In the genomic region with DNA sequence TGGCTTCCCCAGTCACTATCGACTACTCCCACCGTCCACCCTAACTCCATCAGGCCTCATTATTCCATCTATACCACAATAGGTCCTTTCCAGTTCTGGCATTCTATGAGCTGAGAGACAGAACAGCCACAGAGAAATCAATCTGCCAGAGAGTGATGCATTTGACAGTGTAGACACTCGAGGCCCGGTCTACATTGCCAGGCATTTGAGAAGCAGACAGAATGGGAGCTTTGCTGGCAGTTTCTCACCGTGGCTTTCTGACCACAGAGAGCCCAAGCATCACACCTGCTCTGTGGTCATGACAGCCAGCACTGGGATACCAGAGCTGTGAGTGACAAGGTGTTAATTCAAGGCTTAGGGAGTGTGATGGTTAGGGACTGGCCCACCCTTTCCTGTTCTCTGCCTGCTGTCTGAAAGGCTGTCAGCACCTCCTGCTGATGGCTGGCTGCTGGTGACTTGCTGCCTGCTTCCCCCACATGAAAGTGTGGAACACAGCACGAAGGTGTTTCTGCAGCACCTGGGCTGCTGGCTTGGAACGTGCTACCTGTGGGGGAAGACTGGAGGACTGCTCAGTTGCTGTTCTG, we compare ENCODE assay signal across 11 cellular contexts.
DNase-seq lines count a peak whose midpoint lies in the region; ATAC-seq, FAIRE-seq and TF ChIP-seq lines count a peak whose summit lies in the region.
"Had no signal": no experiment of that assay in that cellular context is flagged by ENCODE, and none has a peak within 500 bp of the region (broad histone marks: within the 10 kb centered on the region; RNA-seq: fewer than 3 reads in every experiment).

No MANE protein-coding gene starts in this region.

- no peak for TF ChIP-seq POLR2A in stomach (IDR thresholded peaks at IDR 0.05)

- FAIRE-seq in GM18507 (lab: Jason Lieb, UNC): peak; percentile 21
- FAIRE-seq in D721Med (lab: Jason Lieb, UNC): no peak
- FAIRE-seq: colon had no signal

- no peaks in the 10 kb centered on the region for H3K27me3 Mint-ChIP-seq in GM23338 (ENCODE audit: insufficient read depth, low read depth, poor library complexity)

- H4K20me1 ChIP-seq in GM23338 (replicated peaks; ENCODE audit: insufficient read depth): no peaks in the 10 kb centered on the region
- H4K20me1 ChIP-seq in MM.1S (ENCODE audit: insufficient read depth, low read length): no peaks in the 10 kb centered on the region

- H3F3A ChIP-seq in GM23338 (replicated peaks; ENCODE audit: low read depth): no peaks in the 10 kb centered on the region
- 0 out of 2 replicates have a peak, but pooled peaks cover 7% of the 10 kb centered on the region for H3F3A ChIP-seq in MM.1S (ENCODE audit: insufficient read depth, low read length)

- no peak for TF ChIP-seq EP300 in stomach (IDR thresholded peaks at IDR 0.05)

- H3K9me3 Mint-ChIP-seq in GM23338: no peaks in the 10 kb centered on the region

- no peak overlapping the region for H3K27ac Mint-ChIP-seq in GM23338

- H3K9me3 ChIP-seq in MM.1S (replicated peaks; ENCODE audit: insufficient read depth, low read length) (no peaks in the 10 kb centered on the region), stomach (no peaks in the 10 kb centered on the region)
- H3K9me3 ChIP-seq: MG63, right atrium auricular region had no signal

- no peak overlapping the region for H3K4me3 ChIP-seq in GM23338
- no peak overlapping the region for H3K4me3 ChIP-seq in MM.1S (ENCODE audit: low read length)
- no peak overlapping the region for H3K4me3 ChIP-seq in stomach
- H3K4me3 ChIP-seq: MG63, right atrium auricular region had no signal

- no peak overlapping the region for H3K4me3 Mint-ChIP-seq in GM23338

- H2AFZ ChIP-seq in GM23338 (no peak overlapping the region), MM.1S (ENCODE audit: low read length) (no peak overlapping the region)

- peak; percentile 91 for ATAC-seq in GM23338
- ATAC-seq in HG02885 (IDR thresholded peaks at IDR 0.05; ENCODE audit: poor library complexity, unreplicated experiment): no peak

- peak; percentile 34 to 80 for TF ChIP-seq CTCF in GM23338 (conservative IDR thresholded peaks at IDR 0.05; ENCODE audit: low read depth in 2 of 2)
- TF ChIP-seq CTCF in MM.1S (IDR thresholded peaks at IDR 0.05; ENCODE audit: low read length): peak; percentile 87
- TF ChIP-seq CTCF in stomach (IDR thresholded peaks at IDR 0.05): no peak
- TF ChIP-seq CTCF in D721Med (IDR thresholded peaks at IDR 0.05; ENCODE audit: insufficient read depth, missing control alignments): no peak

- H3K36me3 ChIP-seq in GM23338 (ENCODE audit: insufficient read depth): no peaks in the 10 kb centered on the region
- H3K36me3 ChIP-seq in MM.1S (replicated peaks; ENCODE audit: insufficient read depth, low read length): no peaks in the 10 kb centered on the region
- no peaks in the 10 kb centered on the region for H3K36me3 ChIP-seq in stomach
- H3K36me3 ChIP-seq: MG63, right atrium auricular region had no signal

- H3K27me3 ChIP-seq in GM23338 (ENCODE audit: insufficient read depth) (no peaks in the 10 kb centered on the region), MM.1S (replicated peaks; ENCODE audit: insufficient read depth, low read length) (no peaks in the 10 kb centered on the region), stomach (peaks cover 0 to 31% (median 0%) of the 10 kb centered on the region in 3 donors)
- H3K27me3 ChIP-seq: MG63, right atrium auricular region had no signal

- no peaks in the 10 kb centered on the region; the same call in 2 of the 3 replicates for H3K36me3 Mint-ChIP-seq in GM23338 (ENCODE audit: low read depth)

- no peak overlapping the region for H3K9ac ChIP-seq in MM.1S (ENCODE audit: low read length)

- H3K4me1 ChIP-seq in GM23338 (ENCODE audit: insufficient read depth) (no peaks in the 10 kb centered on the region), MM.1S (ENCODE audit: low read length) (peaks cover 12% of the 10 kb centered on the region), stomach (no peaks in the 10 kb centered on the region)
- H3K4me1 ChIP-seq: right atrium auricular region had no signal

- DNase-seq in GM18507 (ENCODE audit: extremely low spot score, insufficient read length, low read depth): peak; percentile 9
- DNase-seq in GM23338 (ENCODE audit: low spot score): peak; percentile 58
- peak; percentile 96 for DNase-seq in MM.1S
- DNase-seq in iPS DF 4.7 (ENCODE audit: extremely low read depth, low spot score): peak; percentile 11
- DNase-seq in stomach: no peak
- DNase-seq in D721Med (ENCODE audit: insufficient read length, low spot score): no peak
- no peak for DNase-seq in cortex of kidney (lab: John Stamatoyannopoulos, UW)
- DNase-seq: MG63 had no signal

- H3K27ac ChIP-seq in GM23338 (ENCODE audit: low read depth) (no peak overlapping the region), MM.1S (ENCODE audit: low read length) (peak overlapping the region; percentile 35; the same call in 1 of the 2 replicates), stomach (no peak overlapping the region)
- H3K27ac ChIP-seq: right atrium auricular region had no signal

- intact Hi-C loops in stomach (cut with DNase I; ENCODE audit: low total_unique reads): no loop called here

- H3K9me2 ChIP-seq in GM23338 (ENCODE audit: insufficient read depth): no peaks in the 10 kb centered on the region
- no peaks in the 10 kb centered on the region for H3K9me2 ChIP-seq in MM.1S (replicated peaks; ENCODE audit: insufficient read depth, low read length)

- H3K79me2 ChIP-seq in GM23338 (replicated peaks; ENCODE audit: insufficient read depth) (no peaks in the 10 kb centered on the region), MM.1S (ENCODE audit: low read length) (no peaks in the 10 kb centered on the region)

- 57 to 71% (median 68%) methylated on average over 7 of the region's 7 CpGs for WGBS in stomach, 5 donors

- peaks cover 9% of the 10 kb centered on the region for H3K4me1 Mint-ChIP-seq in GM23338

- H3K4me2 ChIP-seq in GM23338: no peak overlapping the region
- H3K4me2 ChIP-seq in MM.1S (ENCODE audit: low read depth, low read length): peak overlapping the region; percentile 39; the same call in 1 of the 2 replicates

TF ChIP-seq in GM23338, 12 proteins besides CTCF, POLR2A, EP300 and RAD21 (continues in another document):
- no peak for TF ChIP-seq NANOG (IDR thresholded peaks at IDR 0.05; ENCODE audit: borderline replicate concordance)
- TF ChIP-seq, protein P1, sequence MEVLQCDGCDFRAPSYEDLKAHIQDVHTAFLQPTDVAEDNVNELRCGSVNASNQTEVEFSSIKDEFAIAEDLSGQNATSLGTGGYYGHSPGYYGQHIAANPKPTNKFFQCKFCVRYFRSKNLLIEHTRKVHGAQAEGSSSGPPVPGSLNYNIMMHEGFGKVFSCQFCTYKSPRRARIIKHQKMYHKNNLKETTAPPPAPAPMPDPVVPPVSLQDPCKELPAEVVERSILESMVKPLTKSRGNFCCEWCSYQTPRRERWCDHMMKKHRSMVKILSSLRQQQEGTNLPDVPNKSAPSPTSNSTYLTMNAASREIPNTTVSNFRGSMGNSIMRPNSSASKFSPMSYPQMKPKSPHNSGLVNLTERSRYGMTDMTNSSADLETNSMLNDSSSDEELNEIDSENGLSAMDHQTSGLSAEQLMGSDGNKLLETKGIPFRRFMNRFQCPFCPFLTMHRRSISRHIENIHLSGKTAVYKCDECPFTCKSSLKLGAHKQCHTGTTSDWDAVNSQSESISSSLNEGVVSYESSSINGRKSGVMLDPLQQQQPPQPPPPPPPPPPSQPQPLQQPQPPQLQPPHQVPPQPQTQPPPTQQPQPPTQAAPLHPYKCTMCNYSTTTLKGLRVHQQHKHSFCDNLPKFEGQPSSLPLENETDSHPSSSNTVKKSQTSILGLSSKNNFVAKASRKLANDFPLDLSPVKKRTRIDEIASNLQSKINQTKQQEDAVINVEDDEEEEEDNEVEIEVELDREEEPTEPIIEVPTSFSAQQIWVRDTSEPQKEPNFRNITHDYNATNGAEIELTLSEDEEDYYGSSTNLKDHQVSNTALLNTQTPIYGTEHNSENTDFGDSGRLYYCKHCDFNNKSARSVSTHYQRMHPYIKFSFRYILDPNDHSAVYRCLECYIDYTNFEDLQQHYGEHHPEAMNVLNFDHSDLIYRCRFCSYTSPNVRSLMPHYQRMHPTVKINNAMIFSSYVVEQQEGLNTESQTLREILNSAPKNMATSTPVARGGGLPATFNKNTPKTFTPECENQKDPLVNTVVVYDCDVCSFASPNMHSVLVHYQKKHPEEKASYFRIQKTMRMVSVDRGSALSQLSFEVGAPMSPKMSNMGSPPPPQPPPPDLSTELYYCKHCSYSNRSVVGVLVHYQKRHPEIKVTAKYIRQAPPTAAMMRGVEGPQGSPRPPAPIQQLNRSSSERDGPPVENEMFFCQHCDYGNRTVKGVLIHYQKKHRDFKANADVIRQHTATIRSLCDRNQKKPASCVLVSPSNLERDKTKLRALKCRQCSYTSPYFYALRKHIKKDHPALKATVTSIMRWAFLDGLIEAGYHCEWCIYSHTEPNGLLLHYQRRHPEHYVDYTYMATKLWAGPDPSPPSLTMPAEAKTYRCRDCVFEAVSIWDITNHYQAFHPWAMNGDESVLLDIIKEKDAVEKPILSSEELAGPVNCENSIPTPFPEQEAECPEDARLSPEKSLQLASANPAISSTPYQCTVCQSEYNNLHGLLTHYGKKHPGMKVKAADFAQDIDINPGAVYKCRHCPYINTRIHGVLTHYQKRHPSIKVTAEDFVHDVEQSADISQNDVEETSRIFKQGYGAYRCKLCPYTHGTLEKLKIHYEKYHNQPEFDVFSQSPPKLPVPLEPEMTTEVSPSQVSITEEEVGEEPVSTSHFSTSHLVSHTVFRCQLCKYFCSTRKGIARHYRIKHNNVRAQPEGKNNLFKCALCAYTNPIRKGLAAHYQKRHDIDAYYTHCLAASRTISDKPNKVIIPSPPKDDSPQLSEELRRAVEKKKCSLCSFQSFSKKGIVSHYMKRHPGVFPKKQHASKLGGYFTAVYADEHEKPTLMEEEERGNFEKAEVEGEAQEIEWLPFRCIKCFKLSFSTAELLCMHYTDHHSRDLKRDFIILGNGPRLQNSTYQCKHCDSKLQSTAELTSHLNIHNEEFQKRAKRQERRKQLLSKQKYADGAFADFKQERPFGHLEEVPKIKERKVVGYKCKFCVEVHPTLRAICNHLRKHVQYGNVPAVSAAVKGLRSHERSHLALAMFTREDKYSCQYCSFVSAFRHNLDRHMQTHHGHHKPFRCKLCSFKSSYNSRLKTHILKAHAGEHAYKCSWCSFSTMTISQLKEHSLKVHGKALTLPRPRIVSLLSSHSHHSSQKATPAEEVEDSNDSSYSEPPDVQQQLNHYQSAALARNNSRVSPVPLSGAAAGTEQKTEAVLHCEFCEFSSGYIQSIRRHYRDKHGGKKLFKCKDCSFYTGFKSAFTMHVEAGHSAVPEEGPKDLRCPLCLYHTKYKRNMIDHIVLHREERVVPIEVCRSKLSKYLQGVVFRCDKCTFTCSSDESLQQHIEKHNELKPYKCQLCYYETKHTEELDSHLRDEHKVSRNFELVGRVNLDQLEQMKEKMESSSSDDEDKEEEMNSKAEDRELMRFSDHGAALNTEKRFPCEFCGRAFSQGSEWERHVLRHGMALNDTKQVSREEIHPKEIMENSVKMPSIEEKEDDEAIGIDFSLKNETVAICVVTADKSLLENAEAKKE (CRISPR knock-in tag; IDR thresholded peaks at IDR 0.05): no peak
- no peak for TF ChIP-seq POLR2AphosphoS5 (IDR thresholded peaks at IDR 0.05; ENCODE audit: low read depth)
- TF ChIP-seq ZNF331 (CRISPR knock-in tag; IDR thresholded peaks at IDR 0.05; ENCODE audit: low read depth): no peak
- no peak for TF ChIP-seq CREB1 (CRISPR knock-in tag; IDR thresholded peaks at IDR 0.05; ENCODE audit: low read depth)
- TF ChIP-seq ZNF114 (CRISPR knock-in tag; IDR thresholded peaks at IDR 0.05): no peak

Comparison
In these comparisons a context has a peak if more than half of its experiments do, and no peak if none do; other contexts are left out.
1. DNase-seq: peak in GM18507 (single experiment), GM23338 (single experiment), MM.1S (single experiment) and iPS DF 4.7 (single experiment); none in stomach (single experiment), D721Med (single experiment) and cortex of kidney (single experiment).
2. CTCF ChIP-seq: peak in GM23338 (2 of 2) and MM.1S (single experiment); none in stomach (0 of 7) and D721Med (single experiment).